1 cellular context compared by ENCODE assay signal in the genomic region with DNA sequence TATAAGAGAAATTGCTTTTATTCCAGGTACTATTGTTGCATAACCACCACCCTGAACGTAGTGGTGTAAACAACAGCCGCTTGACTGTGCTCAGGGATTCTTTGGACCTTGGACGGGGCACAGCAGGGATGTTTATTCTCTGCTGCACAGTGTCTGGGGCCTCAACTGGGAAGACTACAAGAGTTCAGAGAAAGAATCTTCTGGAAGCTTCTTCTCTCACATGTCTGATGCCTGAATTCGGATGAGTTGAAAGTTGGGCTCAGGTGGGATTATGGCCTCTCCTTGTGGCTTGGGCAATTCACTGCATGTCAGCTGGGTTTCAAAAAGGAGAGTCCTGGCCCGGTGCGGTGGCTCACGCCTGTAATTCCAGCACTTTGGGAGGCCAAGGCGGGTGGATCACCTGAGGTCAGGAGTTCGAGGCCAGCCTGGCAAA.
TF ChIP-seq lines count a peak whose summit lies in the region.

No MANE protein-coding gene starts in this region.

TF ChIP-seq in HepG2, 621 proteins besides CTCF, POLR2A, EP300 and RAD21 (continues in another document):
- TF ChIP-seq ZNF354B (CRISPR knock-in tag; IDR thresholded peaks at IDR 0.05) (no peak), RXRB (CRISPR knock-in tag; IDR thresholded peaks at IDR 0.05; ENCODE audit: borderline replicate concordance) (peak; percentile 58; the same call in 1 of the 2 replicates), ZNF766 (CRISPR knock-in tag; IDR thresholded peaks at IDR 0.05; ENCODE audit: borderline replicate concordance) (no peak), ELF1 (CRISPR knock-in tag; IDR thresholded peaks at IDR 0.05) (no peak), DNMT1 (CRISPR knock-in tag; IDR thresholded peaks at IDR 0.05) (no peak), ELF3 (CRISPR knock-in tag; IDR thresholded peaks at IDR 0.05) (peak; percentile 60), ZNF550 (CRISPR knock-in tag; IDR thresholded peaks at IDR 0.05; ENCODE audit: borderline replicate concordance) (no peak), ZNF30 (CRISPR knock-in tag; IDR thresholded peaks at IDR 0.05) (no peak), ZNF776 (CRISPR knock-in tag; IDR thresholded peaks at IDR 0.05) (no peak), KDM6A (CRISPR knock-in tag; IDR thresholded peaks at IDR 0.05; ENCODE audit: low read depth) (peak; percentile 78), ZEB1 (IDR thresholded peaks at IDR 0.05; ENCODE audit: insufficient replicate concordance, low read depth) (no peak), ARHGAP35 (CRISPR knock-in tag; IDR thresholded peaks at IDR 0.05; ENCODE audit: borderline replicate concordance) (no peak), SP4 (CRISPR knock-in tag; IDR thresholded peaks at IDR 0.05) (no peak), SRSF4 (IDR thresholded peaks at IDR 0.05; ENCODE audit: low read depth, low read length, poor library complexity, severe bottlenecking) (no peak), CREM (IDR thresholded peaks at IDR 0.05) (peak; percentile 47; the same call in 1 of the 2 replicates), CREM (CRISPR knock-in tag; IDR thresholded peaks at IDR 0.05) (no peak), BHLHE40 (IDR thresholded peaks at IDR 0.05; ENCODE audit: low read length) (peak; percentile 45; the same call in 1 of the 2 replicates), TBX2 (CRISPR knock-in tag; IDR thresholded peaks at IDR 0.05; ENCODE audit: borderline replicate concordance) (no peak), ZNF501 (CRISPR knock-in tag; IDR thresholded peaks at IDR 0.05) (peak; percentile 14; the same call in 1 of the 2 replicates), HNF4A (CRISPR knock-in tag; IDR thresholded peaks at IDR 0.05) (peak; percentile 91), MAFK (conservative IDR thresholded peaks at IDR 0.05 in 1 of 2, IDR thresholded peaks at IDR 0.05 in 1 of 2; ENCODE audit: low read length in 2 of 2) (no peak), ZNF264 (CRISPR knock-in tag; IDR thresholded peaks at IDR 0.05) (0 out of 2 replicates have a peak, but pooled peaks have one; percentile 44), AGO2 (optimal IDR thresholded peaks at IDR 0.05; ENCODE audit: low read depth, low read length) (no peak), ZNF260 (CRISPR knock-in tag; IDR thresholded peaks at IDR 0.05; ENCODE audit: borderline replicate concordance, low read depth) (no peak), REPIN1 (CRISPR knock-in tag; IDR thresholded peaks at IDR 0.05; ENCODE audit: borderline replicate concordance, low read depth) (no peak)
- TF ChIP-seq, protein P1, sequence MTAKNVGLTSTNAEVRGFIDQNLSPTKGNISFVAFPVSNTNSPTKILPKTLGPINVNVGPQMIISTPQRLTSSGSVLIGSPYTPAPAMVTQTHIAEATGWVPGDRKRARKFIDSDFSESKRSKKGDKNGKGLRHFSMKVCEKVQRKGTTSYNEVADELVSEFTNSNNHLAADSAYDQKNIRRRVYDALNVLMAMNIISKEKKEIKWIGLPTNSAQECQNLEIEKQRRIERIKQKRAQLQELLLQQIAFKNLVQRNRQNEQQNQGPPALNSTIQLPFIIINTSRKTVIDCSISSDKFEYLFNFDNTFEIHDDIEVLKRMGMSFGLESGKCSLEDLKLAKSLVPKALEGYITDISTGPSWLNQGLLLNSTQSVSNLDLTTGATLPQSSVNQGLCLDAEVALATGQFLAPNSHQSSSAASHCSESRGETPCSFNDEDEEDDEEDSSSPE (CRISPR knock-in tag; IDR thresholded peaks at IDR 0.05): no peak
- TF ChIP-seq, protein P2, sequence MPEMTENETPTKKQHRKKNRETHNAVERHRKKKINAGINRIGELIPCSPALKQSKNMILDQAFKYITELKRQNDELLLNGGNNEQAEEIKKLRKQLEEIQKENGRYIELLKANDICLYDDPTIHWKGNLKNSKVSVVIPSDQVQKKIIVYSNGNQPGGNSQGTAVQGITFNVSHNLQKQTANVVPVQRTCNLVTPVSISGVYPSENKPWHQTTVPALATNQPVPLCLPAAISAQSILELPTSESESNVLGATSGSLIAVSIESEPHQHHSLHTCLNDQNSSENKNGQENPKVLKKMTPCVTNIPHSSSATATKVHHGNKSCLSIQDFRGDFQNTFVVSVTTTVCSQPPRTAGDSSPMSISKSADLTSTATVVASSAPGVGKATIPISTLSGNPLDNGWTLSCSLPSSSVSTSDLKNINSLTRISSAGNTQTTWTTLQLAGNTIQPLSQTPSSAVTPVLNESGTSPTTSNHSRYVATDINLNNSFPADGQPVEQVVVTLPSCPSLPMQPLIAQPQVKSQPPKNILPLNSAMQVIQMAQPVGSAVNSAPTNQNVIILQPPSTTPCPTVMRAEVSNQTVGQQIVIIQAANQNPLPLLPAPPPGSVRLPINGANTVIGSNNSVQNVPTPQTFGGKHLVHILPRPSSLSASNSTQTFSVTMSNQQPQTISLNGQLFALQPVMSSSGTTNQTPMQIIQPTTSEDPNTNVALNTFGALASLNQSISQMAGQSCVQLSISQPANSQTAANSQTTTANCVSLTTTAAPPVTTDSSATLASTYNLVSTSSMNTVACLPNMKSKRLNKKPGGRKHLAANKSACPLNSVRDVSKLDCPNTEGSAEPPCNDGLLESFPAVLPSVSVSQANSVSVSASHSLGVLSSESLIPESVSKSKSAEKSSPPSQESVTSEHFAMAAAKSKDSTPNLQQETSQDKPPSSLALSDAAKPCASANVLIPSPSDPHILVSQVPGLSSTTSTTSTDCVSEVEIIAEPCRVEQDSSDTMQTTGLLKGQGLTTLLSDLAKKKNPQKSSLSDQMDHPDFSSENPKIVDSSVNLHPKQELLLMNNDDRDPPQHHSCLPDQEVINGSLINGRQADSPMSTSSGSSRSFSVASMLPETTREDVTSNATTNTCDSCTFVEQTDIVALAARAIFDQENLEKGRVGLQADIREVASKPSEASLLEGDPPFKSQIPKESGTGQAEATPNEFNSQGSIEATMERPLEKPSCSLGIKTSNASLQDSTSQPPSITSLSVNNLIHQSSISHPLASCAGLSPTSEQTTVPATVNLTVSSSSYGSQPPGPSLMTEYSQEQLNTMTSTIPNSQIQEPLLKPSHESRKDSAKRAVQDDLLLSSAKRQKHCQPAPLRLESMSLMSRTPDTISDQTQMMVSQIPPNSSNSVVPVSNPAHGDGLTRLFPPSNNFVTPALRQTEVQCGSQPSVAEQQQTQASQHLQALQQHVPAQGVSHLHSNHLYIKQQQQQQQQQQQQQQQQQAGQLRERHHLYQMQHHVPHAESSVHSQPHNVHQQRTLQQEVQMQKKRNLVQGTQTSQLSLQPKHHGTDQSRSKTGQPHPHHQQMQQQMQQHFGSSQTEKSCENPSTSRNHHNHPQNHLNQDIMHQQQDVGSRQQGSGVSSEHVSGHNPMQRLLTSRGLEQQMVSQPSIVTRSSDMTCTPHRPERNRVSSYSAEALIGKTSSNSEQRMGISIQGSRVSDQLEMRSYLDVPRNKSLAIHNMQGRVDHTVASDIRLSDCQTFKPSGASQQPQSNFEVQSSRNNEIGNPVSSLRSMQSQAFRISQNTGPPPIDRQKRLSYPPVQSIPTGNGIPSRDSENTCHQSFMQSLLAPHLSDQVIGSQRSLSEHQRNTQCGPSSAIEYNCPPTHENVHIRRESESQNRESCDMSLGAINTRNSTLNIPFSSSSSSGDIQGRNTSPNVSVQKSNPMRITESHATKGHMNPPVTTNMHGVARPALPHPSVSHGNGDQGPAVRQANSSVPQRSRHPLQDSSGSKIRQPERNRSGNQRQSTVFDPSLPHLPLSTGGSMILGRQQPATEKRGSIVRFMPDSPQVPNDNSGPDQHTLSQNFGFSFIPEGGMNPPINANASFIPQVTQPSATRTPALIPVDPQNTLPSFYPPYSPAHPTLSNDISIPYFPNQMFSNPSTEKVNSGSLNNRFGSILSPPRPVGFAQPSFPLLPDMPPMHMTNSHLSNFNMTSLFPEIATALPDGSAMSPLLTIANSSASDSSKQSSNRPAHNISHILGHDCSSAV (CRISPR knock-in tag; IDR thresholded peaks at IDR 0.05; ENCODE audit: borderline replicate concordance): no peak
- TF ChIP-seq, protein P3, sequence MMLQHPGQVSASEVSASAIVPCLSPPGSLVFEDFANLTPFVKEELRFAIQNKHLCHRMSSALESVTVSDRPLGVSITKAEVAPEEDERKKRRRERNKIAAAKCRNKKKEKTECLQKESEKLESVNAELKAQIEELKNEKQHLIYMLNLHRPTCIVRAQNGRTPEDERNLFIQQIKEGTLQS (CRISPR knock-in tag; IDR thresholded peaks at IDR 0.05): no peak
- TF ChIP-seq, protein P4, sequence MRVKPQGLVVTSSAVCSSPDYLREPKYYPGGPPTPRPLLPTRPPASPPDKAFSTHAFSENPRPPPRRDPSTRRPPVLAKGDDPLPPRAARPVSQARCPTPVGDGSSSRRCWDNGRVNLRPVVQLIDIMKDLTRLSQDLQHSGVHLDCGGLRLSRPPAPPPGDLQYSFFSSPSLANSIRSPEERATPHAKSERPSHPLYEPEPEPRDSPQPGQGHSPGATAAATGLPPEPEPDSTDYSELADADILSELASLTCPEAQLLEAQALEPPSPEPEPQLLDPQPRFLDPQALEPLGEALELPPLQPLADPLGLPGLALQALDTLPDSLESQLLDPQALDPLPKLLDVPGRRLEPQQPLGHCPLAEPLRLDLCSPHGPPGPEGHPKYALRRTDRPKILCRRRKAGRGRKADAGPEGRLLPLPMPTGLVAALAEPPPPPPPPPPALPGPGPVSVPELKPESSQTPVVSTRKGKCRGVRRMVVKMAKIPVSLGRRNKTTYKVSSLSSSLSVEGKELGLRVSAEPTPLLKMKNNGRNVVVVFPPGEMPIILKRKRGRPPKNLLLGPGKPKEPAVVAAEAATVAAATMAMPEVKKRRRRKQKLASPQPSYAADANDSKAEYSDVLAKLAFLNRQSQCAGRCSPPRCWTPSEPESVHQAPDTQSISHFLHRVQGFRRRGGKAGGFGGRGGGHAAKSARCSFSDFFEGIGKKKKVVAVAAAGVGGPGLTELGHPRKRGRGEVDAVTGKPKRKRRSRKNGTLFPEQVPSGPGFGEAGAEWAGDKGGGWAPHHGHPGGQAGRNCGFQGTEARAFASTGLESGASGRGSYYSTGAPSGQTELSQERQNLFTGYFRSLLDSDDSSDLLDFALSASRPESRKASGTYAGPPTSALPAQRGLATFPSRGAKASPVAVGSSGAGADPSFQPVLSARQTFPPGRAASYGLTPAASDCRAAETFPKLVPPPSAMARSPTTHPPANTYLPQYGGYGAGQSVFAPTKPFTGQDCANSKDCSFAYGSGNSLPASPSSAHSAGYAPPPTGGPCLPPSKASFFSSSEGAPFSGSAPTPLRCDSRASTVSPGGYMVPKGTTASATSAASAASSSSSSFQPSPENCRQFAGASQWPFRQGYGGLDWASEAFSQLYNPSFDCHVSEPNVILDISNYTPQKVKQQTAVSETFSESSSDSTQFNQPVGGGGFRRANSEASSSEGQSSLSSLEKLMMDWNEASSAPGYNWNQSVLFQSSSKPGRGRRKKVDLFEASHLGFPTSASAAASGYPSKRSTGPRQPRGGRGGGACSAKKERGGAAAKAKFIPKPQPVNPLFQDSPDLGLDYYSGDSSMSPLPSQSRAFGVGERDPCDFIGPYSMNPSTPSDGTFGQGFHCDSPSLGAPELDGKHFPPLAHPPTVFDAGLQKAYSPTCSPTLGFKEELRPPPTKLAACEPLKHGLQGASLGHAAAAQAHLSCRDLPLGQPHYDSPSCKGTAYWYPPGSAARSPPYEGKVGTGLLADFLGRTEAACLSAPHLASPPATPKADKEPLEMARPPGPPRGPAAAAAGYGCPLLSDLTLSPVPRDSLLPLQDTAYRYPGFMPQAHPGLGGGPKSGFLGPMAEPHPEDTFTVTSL (CRISPR knock-in tag; IDR thresholded peaks at IDR 0.05; ENCODE audit: borderline replicate concordance): peak; percentile 57; the same call in 1 of the 2 replicates
- TF ChIP-seq, protein P5, sequence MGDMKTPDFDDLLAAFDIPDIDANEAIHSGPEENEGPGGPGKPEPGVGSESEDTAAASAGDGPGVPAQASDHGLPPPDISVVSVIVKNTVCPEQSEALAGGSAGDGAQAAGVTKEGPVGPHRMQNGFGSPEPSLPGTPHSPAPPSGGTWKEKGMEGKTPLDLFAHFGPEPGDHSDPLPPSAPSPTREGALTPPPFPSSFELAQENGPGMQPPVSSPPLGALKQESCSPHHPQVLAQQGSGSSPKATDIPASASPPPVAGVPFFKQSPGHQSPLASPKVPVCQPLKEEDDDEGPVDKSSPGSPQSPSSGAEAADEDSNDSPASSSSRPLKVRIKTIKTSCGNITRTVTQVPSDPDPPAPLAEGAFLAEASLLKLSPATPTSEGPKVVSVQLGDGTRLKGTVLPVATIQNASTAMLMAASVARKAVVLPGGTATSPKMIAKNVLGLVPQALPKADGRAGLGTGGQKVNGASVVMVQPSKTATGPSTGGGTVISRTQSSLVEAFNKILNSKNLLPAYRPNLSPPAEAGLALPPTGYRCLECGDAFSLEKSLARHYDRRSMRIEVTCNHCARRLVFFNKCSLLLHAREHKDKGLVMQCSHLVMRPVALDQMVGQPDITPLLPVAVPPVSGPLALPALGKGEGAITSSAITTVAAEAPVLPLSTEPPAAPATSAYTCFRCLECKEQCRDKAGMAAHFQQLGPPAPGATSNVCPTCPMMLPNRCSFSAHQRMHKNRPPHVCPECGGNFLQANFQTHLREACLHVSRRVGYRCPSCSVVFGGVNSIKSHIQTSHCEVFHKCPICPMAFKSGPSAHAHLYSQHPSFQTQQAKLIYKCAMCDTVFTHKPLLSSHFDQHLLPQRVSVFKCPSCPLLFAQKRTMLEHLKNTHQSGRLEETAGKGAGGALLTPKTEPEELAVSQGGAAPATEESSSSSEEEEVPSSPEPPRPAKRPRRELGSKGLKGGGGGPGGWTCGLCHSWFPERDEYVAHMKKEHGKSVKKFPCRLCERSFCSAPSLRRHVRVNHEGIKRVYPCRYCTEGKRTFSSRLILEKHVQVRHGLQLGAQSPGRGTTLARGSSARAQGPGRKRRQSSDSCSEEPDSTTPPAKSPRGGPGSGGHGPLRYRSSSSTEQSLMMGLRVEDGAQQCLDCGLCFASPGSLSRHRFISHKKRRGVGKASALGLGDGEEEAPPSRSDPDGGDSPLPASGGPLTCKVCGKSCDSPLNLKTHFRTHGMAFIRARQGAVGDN (CRISPR knock-in tag; IDR thresholded peaks at IDR 0.05): peak; percentile 65
- TF ChIP-seq, protein P6, sequence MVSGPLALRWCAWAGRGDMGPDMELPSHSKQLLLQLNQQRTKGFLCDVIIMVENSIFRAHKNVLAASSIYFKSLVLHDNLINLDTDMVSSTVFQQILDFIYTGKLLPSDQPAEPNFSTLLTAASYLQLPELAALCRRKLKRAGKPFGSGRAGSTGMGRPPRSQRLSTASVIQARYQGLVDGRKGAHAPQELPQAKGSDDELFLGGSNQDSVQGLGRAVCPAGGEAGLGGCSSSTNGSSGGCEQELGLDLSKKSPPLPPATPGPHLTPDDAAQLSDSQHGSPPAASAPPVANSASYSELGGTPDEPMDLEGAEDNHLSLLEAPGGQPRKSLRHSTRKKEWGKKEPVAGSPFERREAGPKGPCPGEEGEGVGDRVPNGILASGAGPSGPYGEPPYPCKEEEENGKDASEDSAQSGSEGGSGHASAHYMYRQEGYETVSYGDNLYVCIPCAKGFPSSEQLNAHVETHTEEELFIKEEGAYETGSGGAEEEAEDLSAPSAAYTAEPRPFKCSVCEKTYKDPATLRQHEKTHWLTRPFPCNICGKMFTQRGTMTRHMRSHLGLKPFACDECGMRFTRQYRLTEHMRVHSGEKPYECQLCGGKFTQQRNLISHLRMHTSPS (CRISPR knock-in tag; IDR thresholded peaks at IDR 0.05; ENCODE audit: low read depth): no peak
- TF ChIP-seq, protein P7, sequence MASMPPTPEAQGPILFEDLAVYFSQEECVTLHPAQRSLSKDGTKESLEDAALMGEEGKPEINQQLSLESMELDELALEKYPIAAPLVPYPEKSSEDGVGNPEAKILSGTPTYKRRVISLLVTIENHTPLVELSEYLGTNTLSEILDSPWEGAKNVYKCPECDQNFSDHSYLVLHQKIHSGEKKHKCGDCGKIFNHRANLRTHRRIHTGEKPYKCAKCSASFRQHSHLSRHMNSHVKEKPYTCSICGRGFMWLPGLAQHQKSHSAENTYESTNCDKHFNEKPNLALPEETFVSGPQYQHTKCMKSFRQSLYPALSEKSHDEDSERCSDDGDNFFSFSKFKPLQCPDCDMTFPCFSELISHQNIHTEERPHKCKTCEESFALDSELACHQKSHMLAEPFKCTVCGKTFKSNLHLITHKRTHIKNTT (CRISPR knock-in tag; IDR thresholded peaks at IDR 0.05): no peak
